ENCODE assay signal across 22 cellular contexts in genomic region chr11:82908311-82908710, GRCh38. TPM values are rescaled to one million over a fixed set of nuclear protein-coding genes. Genes with fewer than 3 reads are reported as not detected.
DNase-seq lines count a peak whose midpoint lies in the region; ATAC-seq and TF ChIP-seq lines count a peak whose summit lies in the region.
"Had no signal": no experiment of that assay in that cellular context is flagged by ENCODE, and none has a peak within 500 bp of the region (broad histone marks: within the 10 kb centered on the region; RNA-seq: fewer than 3 reads in every experiment).

No MANE protein-coding gene starts in this region.

- H3K23me2 ChIP-seq in H9 (ENCODE audit: insufficient read length, low read depth, low read length, poor library complexity, severe bottlenecking): no peaks in the 10 kb centered on the region

- H3K4me1 ChIP-seq in H9 (ENCODE audit: insufficient read depth, low read length) (peaks cover 2% of the 10 kb centered on the region; the same call in 1 of the 2 replicates), iPS-20b (ENCODE audit: insufficient read depth, low read length) (peaks cover 26% of the 10 kb centered on the region), esophagus squamous epithelium (peaks cover 0 to 28% (median 0%) of the 10 kb centered on the region in 3 donors)
- H3K4me1 ChIP-seq: ascending aorta, Caco-2, gastroesophageal sphincter, psoas muscle, SJSA1 had no signal

- H2BK20ac ChIP-seq in H9 (ENCODE audit: low read depth, low read length, poor library complexity, severe bottlenecking): no peak overlapping the region

- no peak overlapping the region for H3K56ac ChIP-seq in H9 (ENCODE audit: insufficient read length, low read depth, low read length)

- POLR2A ChIA-PET in T-cell (lab: Charles Lee): no interaction called here

- peaks cover 9% of the 10 kb centered on the region in 2 experiments for H3K9me3 Mint-ChIP-seq in H9
- H3K9me3 Mint-ChIP-seq in T-cell: peaks cover 0 to 13% (median 3%) of the 10 kb centered on the region in 3 donors
- peaks cover 3 to 8% of the 10 kb centered on the region in 2 donors for H3K9me3 Mint-ChIP-seq in stimulated activated naive B cell treated with anti-CD40 and anti-IgM and Interleukin-4, amounts not matched to agents 10 μg/mL and 1 μg/mL and 100 μg/mL, for 72 hours

- H3K4ac ChIP-seq in H9 (ENCODE audit: low read depth, low read length): no peak overlapping the region

- TF ChIP-seq CTCF in H9 (conservative IDR thresholded peaks at IDR 0.05) (no peak), esophagus squamous epithelium (IDR thresholded peaks at IDR 0.05) (no peak)

- no peak overlapping the region for H2AFZ ChIP-seq in H9 (ENCODE audit: low read length)
- H2AFZ ChIP-seq: neural progenitor cell, PC-9 had no signal

- peak overlapping the region in 1 of 2 experiments; percentile 27; a peak in 1 of 5 replicates for H3K4me3 Mint-ChIP-seq in H9
- no peak overlapping the region for H3K4me3 Mint-ChIP-seq in T-cell
- no peak overlapping the region for H3K4me3 Mint-ChIP-seq in stimulated activated naive B cell treated with anti-CD40 and anti-IgM and Interleukin-4, amounts not matched to agents 10 μg/mL and 1 μg/mL and 100 μg/mL, for 72 hours
- H3K4me3 Mint-ChIP-seq: neural progenitor cell; stimulated activated naive CD8-positive, alpha-beta T cell treated with anti-CD3 and anti-CD28 coated beads, Interleukin-15, Interleukin-2, amounts not matched to agents 100 ng/mL and 50 ng/mL, for 24 hours had no signal

- no peak overlapping the region for H2AK5ac ChIP-seq in H9 (ENCODE audit: insufficient read length, low read length)

- peaks cover 31 to 32% of the 10 kb centered on the region in 2 experiments for H3K4me1 Mint-ChIP-seq in H9
- peaks cover 27 to 29% (median 28%) of the 10 kb centered on the region in 3 donors for H3K4me1 Mint-ChIP-seq in T-cell
- peaks cover 14 to 37% of the 10 kb centered on the region in 2 donors for H3K4me1 Mint-ChIP-seq in stimulated activated naive B cell treated with anti-CD40 and anti-IgM and Interleukin-4, amounts not matched to agents 10 μg/mL and 1 μg/mL and 100 μg/mL, for 72 hours
- H3K4me1 Mint-ChIP-seq: neural progenitor cell had no signal

- no peaks in the 10 kb centered on the region for H3K27me3 ChIP-seq in H9 (ENCODE audit: insufficient read depth, low read length)
- H3K27me3 ChIP-seq in iPS-20b (ENCODE audit: insufficient read depth, low read length): no peaks in the 10 kb centered on the region
- H3K27me3 ChIP-seq in esophagus squamous epithelium: no peaks in the 10 kb centered on the region
- H3K27me3 ChIP-seq: ascending aorta, gastroesophageal sphincter, neural progenitor cell, SJSA1 had no signal

- no peak overlapping the region for H3T11ph ChIP-seq in H9 (ENCODE audit: low read length)

- H3K4me2 ChIP-seq in H9 (ENCODE audit: insufficient read depth, insufficient read length, low read length): no peak overlapping the region
- H3K4me2 ChIP-seq: neural progenitor cell, PC-9 had no signal

- DNase-seq in H9 (no peak), T-cell (no peak), esophagus squamous epithelium (lab: John Stamatoyannopoulos, UW) (no peak), SIG-M5 (lab: John Stamatoyannopoulos, UW) (no peak), HuH-7 (ENCODE audit: low spot score) (no peak)
- DNase-seq in stimulated activated naive B cell treated with anti-CD40 and anti-IgM and Interleukin-4, amounts not matched to agents 10 μg/mL and 1 μg/mL and 100 μg/mL, for 72 hours: no peak
- DNase-seq: activated CD8-positive, alpha-beta memory T cell treated with anti-CD3 and anti-CD28 coated beads for 24 hours; Caco-2; NCI-H187; NCI-H748 treated with DMSO at 0.1 percent for 48 hours; psoas muscle; stimulated activated CD4-positive, alpha-beta T cell treated with anti-CD3 and anti-CD28 coated beads, Interleukin-1b, Interleukin-23, amount 100 ng/mL, for 48 hours; T-helper 9 cell had no signal

- H3K18ac ChIP-seq in H9 (ENCODE audit: insufficient read length, low read depth, low read length): no peak overlapping the region

- H2BK12ac ChIP-seq in H9 (ENCODE audit: insufficient read length, low read depth, low read length): no peak overlapping the region

- H4K20me1 ChIP-seq in H9 (ENCODE audit: control insufficient read depth, insufficient read depth, insufficient read length): no peaks in the 10 kb centered on the region

- H3K4me3 ChIP-seq in iPS-20b (ENCODE audit: low read length): peak overlapping the region; percentile 24
- H3K4me3 ChIP-seq in esophagus squamous epithelium: no peak overlapping the region
- H3K4me3 ChIP-seq: ascending aorta, gastroesophageal sphincter, neural progenitor cell, PC-9, psoas muscle, SJSA1 had no signal

- peaks cover 1% of the 10 kb centered on the region; the same call in 1 of the 2 replicates for H3K79me2 ChIP-seq in H9 (ENCODE audit: insufficient read depth, low read length)

- no peak overlapping the region for H2BK5ac ChIP-seq in H9 (ENCODE audit: insufficient read length, low read length)

- H2BK15ac ChIP-seq in H9 (ENCODE audit: low read depth, low read length): no peak overlapping the region

- H3K9ac ChIP-seq in H9 (ENCODE audit: extremely low read depth, insufficient read length, low read length): no peak overlapping the region
- peak overlapping the region; percentile 32; the same call in 1 of the 2 replicates for H3K9ac ChIP-seq in iPS-20b (ENCODE audit: low read depth, low read length)
- H3K9ac ChIP-seq: neural progenitor cell had no signal

- H3K14ac ChIP-seq in H9 (ENCODE audit: insufficient read depth, low read length): no peak overlapping the region

- CTCF ChIA-PET in T-cell (lab: Charles Lee): interaction anchor here (0.5 to 1.0 kb wide), 6 partner anchors 18 to 343 kb away, joined by 3 to 6 read pairs (median 3); no protein-coding TSS in a partner anchor

- H4K8ac ChIP-seq in H9 (replicated peaks; ENCODE audit: insufficient read length, low read depth, low read length): no peak overlapping the region

- H3K36me3 Mint-ChIP-seq in H9 (ENCODE audit: insufficient read depth in 1 of 3, low read depth in 3 of 3) (peaks cover 15 to 25% (median 25%) of the 10 kb centered on the region in 3 experiments), T-cell (peaks cover 8% of the 10 kb centered on the region)
- peaks cover 18 to 24% of the 10 kb centered on the region in 2 donors for H3K36me3 Mint-ChIP-seq in stimulated activated naive B cell treated with anti-CD40 and anti-IgM and Interleukin-4, amounts not matched to agents 10 μg/mL and 1 μg/mL and 100 μg/mL, for 72 hours

- H3K36me3 ChIP-seq in iPS-20b (ENCODE audit: insufficient read depth, low read depth, low read length): peaks cover 23% of the 10 kb centered on the region
- H3K36me3 ChIP-seq in esophagus squamous epithelium: no peaks in the 10 kb centered on the region
- H3K36me3 ChIP-seq: ascending aorta, gastroesophageal sphincter, neural progenitor cell, SJSA1 had no signal

- peaks cover 3% of the 10 kb centered on the region for H3K79me1 ChIP-seq in H9 (ENCODE audit: insufficient read depth, low read depth, low read length, poor library complexity, severe bottlenecking)

- ATAC-seq in T-cell (replicated peaks in 1 of 4): no peak
- ATAC-seq in stimulated activated naive B cell treated with anti-CD40 and anti-IgM and Interleukin-4, amounts not matched to agents 10 μg/mL and 1 μg/mL and 100 μg/mL, for 72 hours (replicated peaks): no peak
- ATAC-seq: activated CD4-positive, CD25-positive, alpha-beta regulatory T cell treated with anti-CD3 and anti-CD28 coated beads, Interleukin-2, amount 50 U/mL, for 24 hours; activated naive CD4-positive, alpha-beta T cell treated with anti-CD3 and anti-CD28 coated beads, Interleukin-2, amount 50 U/mL, for 72 hours; gastroesophageal sphincter; psoas muscle had no signal

- H3K9me3 ChIP-seq in H9 (ENCODE audit: control insufficient read depth, low read depth, low read length): no peaks in the 10 kb centered on the region
- peaks cover 12% of the 10 kb centered on the region for H3K9me3 ChIP-seq in iPS-20b (ENCODE audit: insufficient read depth, low read depth, low read length)
- H3K9me3 ChIP-seq in esophagus squamous epithelium: no peaks in the 10 kb centered on the region
- H3K9me3 ChIP-seq: ascending aorta, Caco-2, psoas muscle, SJSA1 had no signal

- H3K27me3 Mint-ChIP-seq in H9 (ENCODE audit: low read depth): no peaks in the 10 kb centered on the region
- no peaks in the 10 kb centered on the region for H3K27me3 Mint-ChIP-seq in T-cell
- no peaks in the 10 kb centered on the region for H3K27me3 Mint-ChIP-seq in stimulated activated naive B cell treated with anti-CD40 and anti-IgM and Interleukin-4, amounts not matched to agents 10 μg/mL and 1 μg/mL and 100 μg/mL, for 72 hours
- H3K27me3 Mint-ChIP-seq: stimulated activated naive CD8-positive, alpha-beta T cell treated with anti-CD3 and anti-CD28 coated beads, Interleukin-15, Interleukin-2, amounts not matched to agents 100 ng/mL and 50 ng/mL, for 24 hours had no signal

- H2BK120ac ChIP-seq in H9 (ENCODE audit: low read depth, low read length, poor library complexity, severe bottlenecking): no peak overlapping the region

- H3K27ac Mint-ChIP-seq in H9 (peak overlapping the region; percentile 62 to 91 (median 73); a peak in 5 of 7 replicates), T-cell (peak overlapping the region; percentile 1 to 70)
- peak overlapping the region; percentile 51 for H3K27ac Mint-ChIP-seq in stimulated activated naive B cell treated with anti-CD40 and anti-IgM and Interleukin-4, amounts not matched to agents 10 μg/mL and 1 μg/mL and 100 μg/mL, for 72 hours
- H3K27ac Mint-ChIP-seq: neural progenitor cell; stimulated activated naive CD8-positive, alpha-beta T cell treated with anti-CD3 and anti-CD28 coated beads, Interleukin-15, Interleukin-2, amounts not matched to agents 100 ng/mL and 50 ng/mL, for 24 hours had no signal

- no peak overlapping the region for H4K5ac ChIP-seq in H9 (ENCODE audit: insufficient read length, low read depth, low read length)

- TF ChIP-seq POLR2A in esophagus squamous epithelium (IDR thresholded peaks at IDR 0.05): no peak

- no peak overlapping the region for H3K23ac ChIP-seq in H9 (ENCODE audit: insufficient read length, low read depth, low read length)

- intact Hi-C loops in esophagus squamous epithelium (cut with DNase I): loop anchor here (10.0 kb wide), 2 partner anchors 256 to 366 kb away; no protein-coding TSS in a partner anchor

- H3K27ac ChIP-seq in H9 (ENCODE audit: insufficient read length, low read depth, low read length): no peak overlapping the region
- no peak overlapping the region for H3K27ac ChIP-seq in iPS-20b (ENCODE audit: low read length)
- H3K27ac ChIP-seq in esophagus squamous epithelium: no peak overlapping the region
- H3K27ac ChIP-seq: ascending aorta, gastroesophageal sphincter, neural progenitor cell, PC-9, psoas muscle, SJSA1 had no signal

- no peak overlapping the region for H4K91ac ChIP-seq in H9 (ENCODE audit: insufficient read length, low read depth, low read length)

RNA-seq across cellular contexts. Expression of gene DDIAS, which starts 6.8 kb away (rescaled TPM):
- 18.6 and 22.2 TPM in 2 replicates for total RNA-seq in H9 (2021)
- total RNA-seq in T-cell: 1 to 10 TPM in 3 of 5 donors, under 1 TPM in 2; 0.55 to 1.9 (median 1.3) TPM
- total RNA-seq in esophagus squamous epithelium: 10 to 100 TPM in 1 of 4 donors, 1 to 10 TPM in 3; 2.8 to 10.9 (median 5.1) TPM

RNA-seq across cellular contexts. Expression of gene PRCP, which starts 8.1 kb away (rescaled TPM):
- 56.2 and 56.7 TPM in 2 replicates for total RNA-seq in H9 (2021)
- total RNA-seq in T-cell: 10 to 100 TPM; 18.1 to 22.7 (median 20.2) TPM
- total RNA-seq in esophagus squamous epithelium: 10 to 100 TPM; 39.6 to 82.4 (median 50.3) TPM
